Comparison of ENCODE assay signal across 1 cellular context in the genomic region with DNA sequence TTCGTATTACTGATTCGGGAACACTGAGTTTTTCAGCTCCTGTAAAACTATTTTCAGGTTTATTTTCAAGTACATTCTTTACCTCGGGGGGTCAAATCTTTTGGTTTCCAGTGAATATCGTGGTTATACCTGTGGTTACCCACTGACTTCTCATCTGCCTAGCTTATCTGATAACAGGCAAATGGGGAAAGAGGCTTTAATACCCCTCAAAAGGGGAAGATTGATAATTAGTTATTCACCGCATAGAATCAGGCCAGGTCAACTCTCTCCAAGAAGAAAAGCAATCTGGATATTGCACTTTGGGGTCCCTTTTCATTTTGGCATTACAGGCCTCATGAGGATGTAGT.
TF ChIP-seq lines count a peak whose summit lies in the region.

No MANE protein-coding gene starts in this region.

TF ChIP-seq in K562, 482 proteins besides CTCF, POLR2A, EP300 and RAD21 (continued from another document):
- TF ChIP-seq, protein P1, sequence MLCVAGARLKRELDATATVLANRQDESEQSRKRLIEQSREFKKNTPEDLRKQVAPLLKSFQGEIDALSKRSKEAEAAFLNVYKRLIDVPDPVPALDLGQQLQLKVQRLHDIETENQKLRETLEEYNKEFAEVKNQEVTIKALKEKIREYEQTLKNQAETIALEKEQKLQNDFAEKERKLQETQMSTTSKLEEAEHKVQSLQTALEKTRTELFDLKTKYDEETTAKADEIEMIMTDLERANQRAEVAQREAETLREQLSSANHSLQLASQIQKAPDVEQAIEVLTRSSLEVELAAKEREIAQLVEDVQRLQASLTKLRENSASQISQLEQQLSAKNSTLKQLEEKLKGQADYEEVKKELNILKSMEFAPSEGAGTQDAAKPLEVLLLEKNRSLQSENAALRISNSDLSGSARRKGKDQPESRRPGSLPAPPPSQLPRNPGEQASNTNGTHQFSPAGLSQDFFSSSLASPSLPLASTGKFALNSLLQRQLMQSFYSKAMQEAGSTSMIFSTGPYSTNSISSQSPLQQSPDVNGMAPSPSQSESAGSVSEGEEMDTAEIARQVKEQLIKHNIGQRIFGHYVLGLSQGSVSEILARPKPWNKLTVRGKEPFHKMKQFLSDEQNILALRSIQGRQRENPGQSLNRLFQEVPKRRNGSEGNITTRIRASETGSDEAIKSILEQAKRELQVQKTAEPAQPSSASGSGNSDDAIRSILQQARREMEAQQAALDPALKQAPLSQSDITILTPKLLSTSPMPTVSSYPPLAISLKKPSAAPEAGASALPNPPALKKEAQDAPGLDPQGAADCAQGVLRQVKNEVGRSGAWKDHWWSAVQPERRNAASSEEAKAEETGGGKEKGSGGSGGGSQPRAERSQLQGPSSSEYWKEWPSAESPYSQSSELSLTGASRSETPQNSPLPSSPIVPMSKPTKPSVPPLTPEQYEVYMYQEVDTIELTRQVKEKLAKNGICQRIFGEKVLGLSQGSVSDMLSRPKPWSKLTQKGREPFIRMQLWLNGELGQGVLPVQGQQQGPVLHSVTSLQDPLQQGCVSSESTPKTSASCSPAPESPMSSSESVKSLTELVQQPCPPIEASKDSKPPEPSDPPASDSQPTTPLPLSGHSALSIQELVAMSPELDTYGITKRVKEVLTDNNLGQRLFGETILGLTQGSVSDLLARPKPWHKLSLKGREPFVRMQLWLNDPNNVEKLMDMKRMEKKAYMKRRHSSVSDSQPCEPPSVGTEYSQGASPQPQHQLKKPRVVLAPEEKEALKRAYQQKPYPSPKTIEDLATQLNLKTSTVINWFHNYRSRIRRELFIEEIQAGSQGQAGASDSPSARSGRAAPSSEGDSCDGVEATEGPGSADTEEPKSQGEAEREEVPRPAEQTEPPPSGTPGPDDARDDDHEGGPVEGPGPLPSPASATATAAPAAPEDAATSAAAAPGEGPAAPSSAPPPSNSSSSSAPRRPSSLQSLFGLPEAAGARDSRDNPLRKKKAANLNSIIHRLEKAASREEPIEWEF (CRISPR knock-in tag; IDR thresholded peaks at IDR 0.05), result 0 out of 2 replicates have a peak, but pooled peaks have one; percentile 18
- TF ChIP-seq EZH2 (IDR thresholded peaks at IDR 0.05; ENCODE audit: borderline replicate concordance, low read depth, low read length) (no peak), IRF2 (CRISPR knock-in tag; IDR thresholded peaks at IDR 0.05) (no peak), ZEB2 (IDR thresholded peaks at IDR 0.05) (no peak), ZNF354B (CRISPR knock-in tag; IDR thresholded peaks at IDR 0.05) (no peak), CHD4 (IDR thresholded peaks at IDR 0.05; ENCODE audit: insufficient read depth, insufficient replicate concordance, low read depth, low read length, poor library complexity, severe bottlenecking) (no peak), MYBL2 (IDR thresholded peaks at IDR 0.05; ENCODE audit: low read depth) (no peak), MYBL2 (CRISPR knock-in tag; IDR thresholded peaks at IDR 0.05; ENCODE audit: borderline replicate concordance) (no peak), NFE2L1 (tag; IDR thresholded peaks at IDR 0.05; ENCODE audit: borderline replicate concordance, low read depth) (no peak), HMG20B (CRISPR knock-in tag; IDR thresholded peaks at IDR 0.05) (no peak), CHCHD3 (CRISPR knock-in tag; IDR thresholded peaks at IDR 0.05) (no peak), SREBF1 (IDR thresholded peaks at IDR 0.05; ENCODE audit: borderline replicate concordance, low read depth, low read length) (no peak), ZNF699 (CRISPR knock-in tag; IDR thresholded peaks at IDR 0.05; ENCODE audit: insufficient replicate concordance) (no peak)
- TF ChIP-seq, protein P2, sequence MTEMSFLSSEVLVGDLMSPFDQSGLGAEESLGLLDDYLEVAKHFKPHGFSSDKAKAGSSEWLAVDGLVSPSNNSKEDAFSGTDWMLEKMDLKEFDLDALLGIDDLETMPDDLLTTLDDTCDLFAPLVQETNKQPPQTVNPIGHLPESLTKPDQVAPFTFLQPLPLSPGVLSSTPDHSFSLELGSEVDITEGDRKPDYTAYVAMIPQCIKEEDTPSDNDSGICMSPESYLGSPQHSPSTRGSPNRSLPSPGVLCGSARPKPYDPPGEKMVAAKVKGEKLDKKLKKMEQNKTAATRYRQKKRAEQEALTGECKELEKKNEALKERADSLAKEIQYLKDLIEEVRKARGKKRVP (CRISPR knock-in tag; IDR thresholded peaks at IDR 0.05), result no peak
TF ChIP-seq in K562: peak in this region for 2.
